8 cellular contexts compared by ENCODE assay signal in genomic region chr16:30922420-30922959, GRCh38. TPM values are rescaled to one million over a fixed set of nuclear protein-coding genes. Genes with fewer than 3 reads are reported as not detected.
DNase-seq lines count a peak whose midpoint lies in the region; ATAC-seq and TF ChIP-seq lines count a peak whose summit lies in the region.

No MANE protein-coding gene starts in this region.

- no peaks in the 10 kb centered on the region for H3K27me3 Mint-ChIP-seq in activated CD4-positive, alpha-beta memory T cell treated with anti-CD3 and anti-CD28 coated beads for 36 hours

- peaks cover 0 to 31% (median 25%) of the 10 kb centered on the region in 11 experiments; a peak in 18 of 22 replicates for H4K20me1 ChIP-seq in BLaER1 treated with 17β-estradiol and CSF1 and Interleukin-3, amounts not matched to agents 10 nM and 100 nM

- DNase-seq in NCI-H774 (lab: John Stamatoyannopoulos, UW) (peak; percentile 99), dermis microvascular lymphatic vessel endothelial cell (ENCODE audit: low read depth in 2 of 2) (peak; percentile 99 to 100)
- DNase-seq in activated CD4-positive, alpha-beta memory T cell treated with anti-CD3 and anti-CD28 coated beads for 36 hours = peak; percentile 100
- peak; percentile 99 for DNase-seq in stimulated activated CD4-positive, alpha-beta T cell treated with anti-CD3 and anti-CD28 coated beads, Interleukin-4, amount 100 ng/mL, for 1 hour

- H3K36me3 ChIP-seq in BLaER1 treated with 17β-estradiol and CSF1 and Interleukin-3, amounts not matched to agents 10 nM and 100 nM = peaks cover 2 to 24% (median 16%) of the 10 kb centered on the region in 11 experiments; a peak in 20 of 22 replicates
- no peaks in the 10 kb centered on the region for H3K36me3 ChIP-seq in liver (ENCODE audit: control insufficient read depth in 4 of 4, insufficient read depth in 3 of 4, low read depth in 1 of 4, low read length in 3 of 4)

- POLR2A ChIA-PET in activated CD4-positive, alpha-beta memory T cell treated with anti-CD3 and anti-CD28 coated beads for 36 hours (lab: Charles Lee) = interaction anchor here (1.4 kb wide), 1 partner anchor 21 kb away, joined by 3 read pairs; no protein-coding TSS in a partner anchor

- H3K9me3 Mint-ChIP-seq in activated CD4-positive, alpha-beta memory T cell treated with anti-CD3 and anti-CD28 coated beads for 36 hours = no peaks in the 10 kb centered on the region

- H3K27ac ChIP-seq in BLaER1 treated with 17β-estradiol and CSF1 and Interleukin-3, amounts not matched to agents 10 nM and 100 nM = peak overlapping the region; percentile 86 to 98 (median 94)
- peak overlapping the region; percentile 96 to 98 for H3K27ac ChIP-seq in liver (ENCODE audit: low read depth in 1 of 2, low read length in 2 of 2)

- H3K4me2 ChIP-seq in BLaER1 treated with 17β-estradiol and CSF1 and Interleukin-3, amounts not matched to agents 10 nM and 100 nM = peak overlapping the region; percentile 75 to 93 (median 86)

- peak overlapping the region; percentile 100 for H3K27ac Mint-ChIP-seq in activated CD4-positive, alpha-beta memory T cell treated with anti-CD3 and anti-CD28 coated beads for 36 hours

- no peak for TF ChIP-seq CTCF in liver (IDR thresholded peaks at IDR 0.05; ENCODE audit: low read depth, low read length, missing input control)

- peaks cover 10% of the 10 kb centered on the region for H3K4me1 Mint-ChIP-seq in activated CD4-positive, alpha-beta memory T cell treated with anti-CD3 and anti-CD28 coated beads for 36 hours (ENCODE audit: low read depth)

- no peaks in the 10 kb centered on the region; a peak in 1 of 22 replicates for H3K9me3 ChIP-seq in BLaER1 treated with 17β-estradiol and CSF1 and Interleukin-3, amounts not matched to agents 10 nM and 100 nM (replicated peaks in 1 of 11)
- H3K9me3 ChIP-seq in liver (ENCODE audit: control insufficient read depth in 4 of 4, low read length in 3 of 4) = no peaks in the 10 kb centered on the region

- intact Hi-C loops in activated CD4-positive, alpha-beta memory T cell treated with anti-CD3 and anti-CD28 coated beads for 36 hours (cut with micrococcal nuclease) = loop anchor here (1.0 to 10.0 kb wide), 14 partner anchors 20 to 946 kb away; partner anchors contain the start of genes ARMC5, CFAP119, FBRS and MYL11

- no peaks in the 10 kb centered on the region for H3K27me3 ChIP-seq in BLaER1 treated with 17β-estradiol and CSF1 and Interleukin-3, amounts not matched to agents 10 nM and 100 nM
- H3K27me3 ChIP-seq in liver (ENCODE audit: control insufficient read depth in 4 of 4, insufficient read depth in 4 of 4, low read length in 3 of 4) = no peaks in the 10 kb centered on the region

- H3K4me3 ChIP-seq in BLaER1 treated with 17β-estradiol and CSF1 and Interleukin-3, amounts not matched to agents 10 nM and 100 nM = peak overlapping the region; percentile 74 to 92 (median 86)
- H3K4me3 ChIP-seq in liver (ENCODE audit: low read depth in 1 of 3, low read length in 3 of 3) = peak overlapping the region; percentile 44 to 92 (median 80)

- no peak for TF ChIP-seq RAD21 in liver (IDR thresholded peaks at IDR 0.05)

- H3K4me1 ChIP-seq in BLaER1 treated with 17β-estradiol and CSF1 and Interleukin-3, amounts not matched to agents 10 nM and 100 nM = peaks cover 44 to 77% (median 64%) of the 10 kb centered on the region in 10 experiments
- peaks cover 4 to 9% (median 8%) of the 10 kb centered on the region in 4 donors for H3K4me1 ChIP-seq in liver (ENCODE audit: control insufficient read depth in 4 of 4, insufficient read depth in 4 of 4, low read length in 3 of 4)

- under 1% methylated on average over 42 of the region's 42 CpGs for WGBS in liver

- H3K9ac ChIP-seq in BLaER1 treated with 17β-estradiol and CSF1 and Interleukin-3, amounts not matched to agents 10 nM and 100 nM = peak overlapping the region; percentile 86 to 97 (median 92)
- peak overlapping the region; percentile 79 to 80 for H3K9ac ChIP-seq in liver (ENCODE audit: low read depth in 1 of 2, low read length in 2 of 2)

- H3K4me3 Mint-ChIP-seq in activated CD4-positive, alpha-beta memory T cell treated with anti-CD3 and anti-CD28 coated beads for 36 hours = peak overlapping the region; percentile 99

- ATAC-seq in GM19438 (IDR thresholded peaks at IDR 0.05; ENCODE audit: low read depth, unreplicated experiment) (peak; percentile 69), HG03571 (IDR thresholded peaks at IDR 0.05; ENCODE audit: unreplicated experiment) (peak; percentile 57)

- CTCF ChIA-PET in activated CD4-positive, alpha-beta memory T cell treated with anti-CD3 and anti-CD28 coated beads for 36 hours (lab: Charles Lee) = interaction anchor here (0.7 to 1.1 kb wide), 3 partner anchors 19 to 108 kb away, joined by 5 to 21 read pairs (median 6); no protein-coding TSS in a partner anchor

- H3K36me3 Mint-ChIP-seq in activated CD4-positive, alpha-beta memory T cell treated with anti-CD3 and anti-CD28 coated beads for 36 hours = peaks cover 3% of the 10 kb centered on the region

TF ChIP-seq in liver, 16 proteins besides CTCF, POLR2A, EP300 and RAD21 (continues in another document):
- TF ChIP-seq EGR1 (IDR thresholded peaks at IDR 0.05; ENCODE audit: low read depth in 2 of 2) (peak in 1 of 2 donors; percentile 8), TAF1 (conservative IDR thresholded peaks at IDR 0.05) (no peak), REST (IDR thresholded peaks at IDR 0.05) (peak; percentile 46), HNF4A (conservative IDR thresholded peaks at IDR 0.05) (no peak), RXRA (IDR thresholded peaks at IDR 0.05) (peak in 1 of 2 donors; percentile 22), NR2F2 (IDR thresholded peaks at IDR 0.05) (peak; percentile 94), GABPA (IDR thresholded peaks at IDR 0.05 in 1 of 2, conservative IDR thresholded peaks at IDR 0.05 in 1 of 2) (peak; percentile 92 to 97), MAX (IDR thresholded peaks at IDR 0.05) (peak; percentile 53), JUND (IDR thresholded peaks at IDR 0.05) (no peak)

RNA-seq across cellular contexts. Expression of gene FBXL19, which starts 0.9 kb away (rescaled TPM):
- 10 to 100 TPM; 21.0 to 22.2 TPM for total RNA-seq in activated CD4-positive, alpha-beta memory T cell treated with anti-CD3 and anti-CD28 coated beads for 36 hours
- total RNA-seq in dermis microvascular lymphatic vessel endothelial cell (16.6 and 18.2 TPM in 2 replicates), liver (1 to 10 TPM; 3.0 to 4.8 TPM)
- polyA plus RNA-seq in liver = 1 to 10 TPM in 1 of 2 donors, under 1 TPM in 1; 0.31 to 2.4 TPM

RNA-seq across cellular contexts. Expression of gene CTF1, which starts 26.1 kb away (rescaled TPM):
- under 1 TPM; 0.22 to 0.43 TPM for total RNA-seq in activated CD4-positive, alpha-beta memory T cell treated with anti-CD3 and anti-CD28 coated beads for 36 hours
- total RNA-seq in dermis microvascular lymphatic vessel endothelial cell (0.13 TPM in 2 replicates), liver (under 1 TPM in 1 of 2 donors, not detected in 1; 0.75 TPM)
- polyA plus RNA-seq in liver = under 1 TPM; 0.19 to 0.35 TPM

RNA-seq across cellular contexts. Expression of gene ORAI3, which starts 26.4 kb away (rescaled TPM):
- 1 to 10 TPM; 9.6 to 9.7 TPM for total RNA-seq in activated CD4-positive, alpha-beta memory T cell treated with anti-CD3 and anti-CD28 coated beads for 36 hours
- total RNA-seq in dermis microvascular lymphatic vessel endothelial cell (23.7 and 33.6 TPM in 2 replicates), liver (10 to 100 TPM; 26.6 to 39.1 TPM)
- polyA plus RNA-seq in liver = 10 to 100 TPM; 28.8 to 34.1 TPM

RNA-seq across cellular contexts. Expression of gene BCL7C, which starts 28.6 kb away (rescaled TPM):
- 10 to 100 TPM; 25.6 to 25.7 TPM for total RNA-seq in activated CD4-positive, alpha-beta memory T cell treated with anti-CD3 and anti-CD28 coated beads for 36 hours
- total RNA-seq in dermis microvascular lymphatic vessel endothelial cell (49.9 and 60.8 TPM in 2 replicates), liver (1 to 10 TPM; 3.4 to 6.1 TPM)
- polyA plus RNA-seq in liver = 1 to 10 TPM; 4.9 to 7.1 TPM

RNA-seq across cellular contexts. Expression of gene SETD1A, which starts 35.1 kb away (rescaled TPM):
- total RNA-seq in activated CD4-positive, alpha-beta memory T cell treated with anti-CD3 and anti-CD28 coated beads for 36 hours = 10 to 100 TPM; 16.4 to 17.4 TPM
- total RNA-seq in dermis microvascular lymphatic vessel endothelial cell = 1.7 and 4.2 TPM in 2 replicates
- 1 to 10 TPM; 3.6 to 3.8 TPM for total RNA-seq in liver
- 1 to 10 TPM; 2.7 to 4.9 TPM for polyA plus RNA-seq in liver

Comparison
In these comparisons a context has a peak if more than half of its experiments do, and no peak if none do; other contexts are left out.
1. Peak in every context shown above with its lines: DNase-seq, ATAC-seq, H3K4me3 ChIP-seq and H3K27ac ChIP-seq.